In genomic region chr7:21253740-21254687, GRCh38 we compare ENCODE assay signal across 8 cellular contexts.
A peak's percentile ranks its signal among the peaks of the same experiment; 100 is the strongest.
DNase-seq lines count a peak whose midpoint lies in the region; ATAC-seq, FAIRE-seq and TF ChIP-seq lines count a peak whose summit lies in the region.

No MANE protein-coding gene starts in this region.

- in situ Hi-C loops in GM12878 (cut with MboI): loop anchor here (10.0 kb wide), 1 partner anchor 751 kb away; no protein-coding TSS in a partner anchor

- no peak overlapping the region for H3K9ac ChIP-seq in GM12878 (ENCODE audit: control insufficient read depth, insufficient read depth, low read length)

- SMC1A ChIA-PET in GM12878 (lab: Charles Lee; ENCODE audit: uncharacterized antibody, unreplicated experiment): interaction anchor here (0.7 to 10.1 kb wide), 21 partner anchors 9 to 1506 kb away, joined by 3 to 57 read pairs (median 4); no protein-coding TSS in a partner anchor

- H3K27me3 ChIP-seq in GM12878 (replicated peaks in 1 of 2; ENCODE audit: control insufficient read depth in 2 of 2, insufficient read depth in 2 of 2, low read length in 1 of 2): peaks cover 0 to 10% of the 10 kb centered on the region in 2 experiments; a peak in 2 of 4 replicates

- FAIRE-seq in GM12878 (lab: Jason Lieb, UNC): no peak

- H3K27ac ChIP-seq in GM12878 (ENCODE audit: control insufficient read depth, insufficient read depth): no peak overlapping the region
- no peak overlapping the region for H3K27ac ChIP-seq in coronary artery

- 7% methylated on average over 18 of the region's 18 CpGs for WGBS in GM12878 (ENCODE audit: insufficient coverage, insufficient replicate concordance, low lambda C conversion rate, missing lambda C conversion rate)

- no peaks in the 10 kb centered on the region for H3K79me2 ChIP-seq in GM12878 (ENCODE audit: control insufficient read depth, insufficient read depth, low read length)

- peak; percentile 66 for TF ChIP-seq RAD21 in GM12878 (IDR thresholded peaks at IDR 0.05; ENCODE audit: insufficient read depth, low read depth, low read length)

- no peaks in the 10 kb centered on the region for H3K4me1 ChIP-seq in GM12878 (ENCODE audit: control insufficient read depth, insufficient read depth, low read length)

- TF ChIP-seq POLR2A in GM12878 (IDR thresholded peaks at IDR 0.05; ENCODE audit: low read depth, low read length): no peak

- H2AFZ ChIP-seq in GM12878 (ENCODE audit: control insufficient read depth, low read depth, low read length): no peak overlapping the region

- BruUV-seq in GM12878 (replicated peaks; lab: Mats Ljungman, UMichigan): no TSS peak

- CTCF ChIA-PET in GM12878 (lab: Yijun Ruan, JAX): interaction anchor here (0.6 to 7.3 kb wide), 36 partner anchors 8 to 1540 kb away, joined by 3 to 66 read pairs (median 5); no protein-coding TSS in a partner anchor

- no peaks in the 10 kb centered on the region for H3K9me3 ChIP-seq in GM12878 (replicated peaks; ENCODE audit: control insufficient read depth, insufficient read depth, low read length)

- POLR2A ChIA-PET in GM12878 (lab: Charles Lee): no interaction called here

- peak; percentile 71 for ATAC-seq in GM18867 (IDR thresholded peaks at IDR 0.05; ENCODE audit: unreplicated experiment)
- peak; percentile 91 for ATAC-seq in GM12878

- intact Hi-C loops in GM12878 (cut with micrococcal nuclease; ENCODE audit: unreplicated experiment): loop anchor here (2.0 to 10.0 kb wide), 2 partner anchors 477 to 1509 kb away; no protein-coding TSS in a partner anchor

- H3K4me2 ChIP-seq in GM12878 (ENCODE audit: control insufficient read depth, insufficient read depth): no peak overlapping the region

- no peak overlapping the region for H3K4me3 ChIP-seq in GM12878
- H3K4me3 ChIP-seq in coronary artery: no peak overlapping the region

- H4K20me1 ChIP-seq in GM12878 (ENCODE audit: control insufficient read depth, insufficient read depth): no peaks in the 10 kb centered on the region

- no peaks in the 10 kb centered on the region for H3K36me3 ChIP-seq in GM12878 (ENCODE audit: control insufficient read depth in 2 of 2, insufficient read depth in 2 of 2, low read length in 1 of 2)

- no peak for TF ChIP-seq EP300 in GM12878 (IDR thresholded peaks at IDR 0.05; ENCODE audit: borderline replicate concordance in 1 of 2, control insufficient read depth in 1 of 2, low read depth in 2 of 2, low read length in 2 of 2)

- RAD21 ChIA-PET in GM12878 (lab: Charles Lee; ENCODE audit: unreplicated experiment): interaction anchor here (0.6 to 5.9 kb wide), 23 partner anchors 9 to 1506 kb away, joined by 3 to 44 read pairs (median 4); no protein-coding TSS in a partner anchor

- TF ChIP-seq CTCF in GM12878 (IDR thresholded peaks at IDR 0.05 in 2 of 3, conservative IDR thresholded peaks at IDR 0.05 in 1 of 3; ENCODE audit: control insufficient read depth in 2 of 3, extremely low read depth in 1 of 3, insufficient read depth in 1 of 3, low read depth in 3 of 3, low read length in 3 of 3) (peak; percentile 63 to 66 (median 66)), coronary artery (IDR thresholded peaks at IDR 0.05) (no peak)

- DNase-seq in Ammon's horn (ENCODE audit: low spot score) (peak; percentile 80), NAMALWA (ENCODE audit: low spot score) (peak; percentile 65), SK-N-DZ (ENCODE audit: low spot score) (peak; percentile 50), GM12878 (ENCODE audit: low read depth, low spot score) (no peak), islet precursor cell (peak; percentile 89), coronary artery (ENCODE audit: low spot score) (no peak)
- peak; percentile 16 for DNase-seq in stimulated activated CD4-positive, alpha-beta T cell treated with anti-CD3 and anti-CD28 coated beads, Interleukin-4, amount 100 ng/mL, for 1 hour

TF ChIP-seq in GM12878, 131 proteins besides CTCF, POLR2A, EP300 and RAD21:
- no peak for TF ChIP-seq SUZ12 (IDR thresholded peaks at IDR 0.05; ENCODE audit: unreplicated experiment)
- TF ChIP-seq BMI1 (IDR thresholded peaks at IDR 0.05; ENCODE audit: borderline replicate concordance): peak; percentile 10; the same call in 1 of the 2 replicates
- TF ChIP-seq HCFC1 (IDR thresholded peaks at IDR 0.05; ENCODE audit: low read length): no peak
- no peak for TF ChIP-seq MXI1 (IDR thresholded peaks at IDR 0.05; ENCODE audit: low read depth, low read length)
- TF ChIP-seq GABPA (IDR thresholded peaks at IDR 0.05; ENCODE audit: low read depth): no peak
- TF ChIP-seq KLF5 (IDR thresholded peaks at IDR 0.05; ENCODE audit: partially characterized antibody): no peak
- peak; percentile 51; the same call in 1 of the 2 replicates for TF ChIP-seq SMC3 (IDR thresholded peaks at IDR 0.05; ENCODE audit: borderline replicate concordance, low read length)
- no peak for TF ChIP-seq BCL11A (IDR thresholded peaks at IDR 0.05; ENCODE audit: low read depth, low read length)
- no peak for TF ChIP-seq ASH2L (IDR thresholded peaks at IDR 0.05; ENCODE audit: borderline replicate concordance, low read depth)
- TF ChIP-seq RB1 (IDR thresholded peaks at IDR 0.05; ENCODE audit: borderline replicate concordance): 0 out of 2 replicates have a peak, but pooled peaks have one; percentile 48
- TF ChIP-seq IRF4 (IDR thresholded peaks at IDR 0.05; ENCODE audit: low read depth, low read length): no peak
- TF ChIP-seq, protein P1, sequence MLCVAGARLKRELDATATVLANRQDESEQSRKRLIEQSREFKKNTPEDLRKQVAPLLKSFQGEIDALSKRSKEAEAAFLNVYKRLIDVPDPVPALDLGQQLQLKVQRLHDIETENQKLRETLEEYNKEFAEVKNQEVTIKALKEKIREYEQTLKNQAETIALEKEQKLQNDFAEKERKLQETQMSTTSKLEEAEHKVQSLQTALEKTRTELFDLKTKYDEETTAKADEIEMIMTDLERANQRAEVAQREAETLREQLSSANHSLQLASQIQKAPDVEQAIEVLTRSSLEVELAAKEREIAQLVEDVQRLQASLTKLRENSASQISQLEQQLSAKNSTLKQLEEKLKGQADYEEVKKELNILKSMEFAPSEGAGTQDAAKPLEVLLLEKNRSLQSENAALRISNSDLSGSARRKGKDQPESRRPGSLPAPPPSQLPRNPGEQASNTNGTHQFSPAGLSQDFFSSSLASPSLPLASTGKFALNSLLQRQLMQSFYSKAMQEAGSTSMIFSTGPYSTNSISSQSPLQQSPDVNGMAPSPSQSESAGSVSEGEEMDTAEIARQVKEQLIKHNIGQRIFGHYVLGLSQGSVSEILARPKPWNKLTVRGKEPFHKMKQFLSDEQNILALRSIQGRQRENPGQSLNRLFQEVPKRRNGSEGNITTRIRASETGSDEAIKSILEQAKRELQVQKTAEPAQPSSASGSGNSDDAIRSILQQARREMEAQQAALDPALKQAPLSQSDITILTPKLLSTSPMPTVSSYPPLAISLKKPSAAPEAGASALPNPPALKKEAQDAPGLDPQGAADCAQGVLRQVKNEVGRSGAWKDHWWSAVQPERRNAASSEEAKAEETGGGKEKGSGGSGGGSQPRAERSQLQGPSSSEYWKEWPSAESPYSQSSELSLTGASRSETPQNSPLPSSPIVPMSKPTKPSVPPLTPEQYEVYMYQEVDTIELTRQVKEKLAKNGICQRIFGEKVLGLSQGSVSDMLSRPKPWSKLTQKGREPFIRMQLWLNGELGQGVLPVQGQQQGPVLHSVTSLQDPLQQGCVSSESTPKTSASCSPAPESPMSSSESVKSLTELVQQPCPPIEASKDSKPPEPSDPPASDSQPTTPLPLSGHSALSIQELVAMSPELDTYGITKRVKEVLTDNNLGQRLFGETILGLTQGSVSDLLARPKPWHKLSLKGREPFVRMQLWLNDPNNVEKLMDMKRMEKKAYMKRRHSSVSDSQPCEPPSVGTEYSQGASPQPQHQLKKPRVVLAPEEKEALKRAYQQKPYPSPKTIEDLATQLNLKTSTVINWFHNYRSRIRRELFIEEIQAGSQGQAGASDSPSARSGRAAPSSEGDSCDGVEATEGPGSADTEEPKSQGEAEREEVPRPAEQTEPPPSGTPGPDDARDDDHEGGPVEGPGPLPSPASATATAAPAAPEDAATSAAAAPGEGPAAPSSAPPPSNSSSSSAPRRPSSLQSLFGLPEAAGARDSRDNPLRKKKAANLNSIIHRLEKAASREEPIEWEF (IDR thresholded peaks at IDR 0.05; ENCODE audit: insufficient replicate concordance, low read depth, low read length): no peak
- no peak for TF ChIP-seq ZSCAN29 (IDR thresholded peaks at IDR 0.05)
- TF ChIP-seq FOS (IDR thresholded peaks at IDR 0.05; ENCODE audit: borderline replicate concordance, extremely low read depth, insufficient read length): no peak
- TF ChIP-seq, protein P2, sequence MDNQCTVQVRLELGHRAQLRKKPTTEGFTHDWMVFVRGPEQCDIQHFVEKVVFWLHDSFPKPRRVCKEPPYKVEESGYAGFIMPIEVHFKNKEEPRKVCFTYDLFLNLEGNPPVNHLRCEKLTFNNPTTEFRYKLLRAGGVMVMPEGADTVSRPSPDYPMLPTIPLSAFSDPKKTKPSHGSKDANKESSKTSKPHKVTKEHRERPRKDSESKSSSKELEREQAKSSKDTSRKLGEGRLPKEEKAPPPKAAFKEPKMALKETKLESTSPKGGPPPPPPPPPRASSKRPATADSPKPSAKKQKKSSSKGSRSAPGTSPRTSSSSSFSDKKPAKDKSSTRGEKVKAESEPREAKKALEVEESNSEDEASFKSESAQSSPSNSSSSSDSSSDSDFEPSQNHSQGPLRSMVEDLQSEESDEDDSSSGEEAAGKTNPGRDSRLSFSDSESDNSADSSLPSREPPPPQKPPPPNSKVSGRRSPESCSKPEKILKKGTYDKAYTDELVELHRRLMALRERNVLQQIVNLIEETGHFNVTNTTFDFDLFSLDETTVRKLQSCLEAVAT (IDR thresholded peaks at IDR 0.05): no peak
- no peak for TF ChIP-seq NBN (IDR thresholded peaks at IDR 0.05)
- no peak for TF ChIP-seq MTA2 (IDR thresholded peaks at IDR 0.05; ENCODE audit: low read depth)
- TF ChIP-seq MEF2B (IDR thresholded peaks at IDR 0.05; ENCODE audit: partially characterized antibody, poor library complexity, severe bottlenecking): no peak
- no peak for TF ChIP-seq NR2F1 (conservative IDR thresholded peaks at IDR 0.05)
- TF ChIP-seq ZZZ3 (IDR thresholded peaks at IDR 0.05; ENCODE audit: control insufficient read depth, insufficient read length, low read depth): no peak

Comparison
In these comparisons a context has a peak if more than half of its experiments do, and no peak if none do; other contexts are left out.
1. DNase-seq: peak in Ammon's horn (single experiment), NAMALWA (single experiment), SK-N-DZ (single experiment), islet precursor cell (single experiment) and stimulated activated CD4-positive, alpha-beta T cell treated with anti-CD3 and anti-CD28 coated beads, Interleukin-4, amount 100 ng/mL, for 1 hour (single experiment); none in GM12878 (single experiment) and coronary artery (single experiment).